Comparison of ENCODE assay signal across 22 cellular contexts in genomic region chr17:73883175-73883574, GRCh38.
"Had no signal": no experiment of that assay in that cellular context is flagged by ENCODE, and none has a peak within 500 bp of the region (broad histone marks: within the 10 kb centered on the region; RNA-seq: fewer than 3 reads in every experiment).

No MANE protein-coding gene starts in this region.

- H3K27ac Mint-ChIP-seq: IgD-negative memory B cell had no signal

- H3K36me3 ChIP-seq: SJSA1 had no signal

- H3K9me3 ChIP-seq: SJSA1 had no signal

- H3K4me3 ChIP-seq: SJSA1, SK-N-MC had no signal

- H3K27ac ChIP-seq: SJSA1, SK-N-MC had no signal

- H3K36me3 Mint-ChIP-seq: IgD-negative memory B cell had no signal

- H3K4me1 ChIP-seq: SJSA1 had no signal

- H3K4me3 Mint-ChIP-seq: IgD-negative memory B cell had no signal

- DNase-seq: KBM-7, MV-4-11, NCI-H1048, NCI-H1105, NCI-H1417, NCI-H1436 treated with DMSO at 0.1 percent for 48 hours, NCI-H1694, NCI-H187 treated with DMSO at 0.1 percent for 48 hours, NCI-H2029 treated with DMSO at 0.1 percent for 48 hours, NCI-H2171 treated with DMSO at 0.1 percent for 48 hours, NCI-H226, NCI-H446, NCI-H510A, NCI-H524 treated with DMSO at 0.1 percent for 48 hours, NCI-H69, NCI-H774, Right ventricle myocardium superior, RPMI8226, SIG-M5 had no signal
